In genomic region chr17:38428150-38428642, GRCh38 we compare ENCODE assay signal across 1 cellular context.
TF ChIP-seq lines count a peak whose summit lies in the region.

Gene ARHGAP23, plus strand, starts transcription at chr17:38428464. Its CDS starts 22 bp downstream, at chr17:38428486.

TF ChIP-seq in HEK293, 187 proteins besides CTCF, POLR2A, EP300 and RAD21 (continued from another document):
- TF ChIP-seq, protein P1, sequence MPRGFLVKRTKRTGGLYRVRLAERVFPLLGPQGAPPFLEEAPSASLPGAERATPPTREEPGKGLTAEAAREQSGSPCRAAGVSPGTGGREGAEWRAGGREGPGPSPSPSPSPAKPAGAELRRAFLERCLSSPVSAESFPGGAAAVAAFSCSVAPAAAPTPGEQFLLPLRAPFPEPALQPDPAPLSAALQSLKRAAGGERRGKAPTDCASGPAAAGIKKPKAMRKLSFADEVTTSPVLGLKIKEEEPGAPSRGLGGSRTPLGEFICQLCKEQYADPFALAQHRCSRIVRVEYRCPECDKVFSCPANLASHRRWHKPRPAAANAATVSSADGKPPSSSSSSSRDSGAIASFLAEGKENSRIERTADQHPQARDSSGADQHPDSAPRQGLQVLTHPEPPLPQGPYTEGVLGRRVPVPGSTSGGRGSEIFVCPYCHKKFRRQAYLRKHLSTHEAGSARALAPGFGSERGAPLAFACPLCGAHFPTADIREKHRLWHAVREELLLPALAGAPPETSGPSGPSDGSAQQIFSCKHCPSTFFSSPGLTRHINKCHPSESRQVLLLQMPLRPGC (tag by site-specific recombination; IDR thresholded peaks at IDR 0.05) = no peak
- TF ChIP-seq ZNF768 (tag by site-specific recombination; IDR thresholded peaks at IDR 0.05) (no peak), ZNF600 (tag by site-specific recombination; IDR thresholded peaks at IDR 0.05) (no peak), ZNF112 (tag by site-specific recombination; IDR thresholded peaks at IDR 0.05) (no peak)
